In genomic region chr4:156615066-156615514, GRCh38 we compare ENCODE assay signal across 15 cellular contexts.
DNase-seq lines count a peak whose midpoint lies in the region; ATAC-seq and TF ChIP-seq lines count a peak whose summit lies in the region.
"Had no signal": no experiment of that assay in that cellular context is flagged by ENCODE, and none has a peak within 500 bp of the region (broad histone marks: within the 10 kb centered on the region; RNA-seq: fewer than 3 reads in every experiment).

No MANE protein-coding gene starts in this region.

- H3K36me3 Mint-ChIP-seq in chondrocyte (ENCODE audit: low read depth) = peaks cover 3% of the 10 kb centered on the region
- H3K36me3 Mint-ChIP-seq: CD8-positive, alpha-beta T cell had no signal

- ATAC-seq in GM18858 (IDR thresholded peaks at IDR 0.05; ENCODE audit: unreplicated experiment) = no peak
- ATAC-seq in gastrocnemius medialis = no peak
- ATAC-seq: activated CD4-positive, alpha-beta T cell treated with anti-CD3 and anti-CD28 coated beads for 36 hours; CD8-positive, alpha-beta T cell; right cardiac atrium had no signal

- no peak overlapping the region for H3K4me3 ChIP-seq in gastrocnemius medialis
- H3K4me3 ChIP-seq: tibial artery had no signal

- H3K4me1 Mint-ChIP-seq in chondrocyte (ENCODE audit: low read depth) = peaks cover 39% of the 10 kb centered on the region
- H3K4me1 Mint-ChIP-seq: activated CD4-positive, alpha-beta T cell treated with anti-CD3 and anti-CD28 coated beads for 36 hours had no signal

- in situ Hi-C loops in gastrocnemius medialis (cut with MboI; ENCODE audit: low sequenced_read_pairs in 4 of 4) = no loop called here

- H3K27me3 ChIP-seq in gastrocnemius medialis = no peaks in the 10 kb centered on the region
- H3K27me3 ChIP-seq: tibial artery had no signal

- no peaks in the 10 kb centered on the region for H3K9me3 ChIP-seq in gastrocnemius medialis
- H3K9me3 ChIP-seq: tibial artery had no signal

- no peak for TF ChIP-seq POLR2A in gastrocnemius medialis (IDR thresholded peaks at IDR 0.05)

- H3K27me3 Mint-ChIP-seq in chondrocyte (ENCODE audit: low read depth) = no peaks in the 10 kb centered on the region
- H3K27me3 Mint-ChIP-seq: activated CD4-positive, alpha-beta T cell treated with anti-CD3 and anti-CD28 coated beads for 36 hours had no signal

- H3K27ac ChIP-seq in gastrocnemius medialis = no peak overlapping the region
- H3K27ac ChIP-seq: tibial artery had no signal

- DNase-seq in AG20443 (ENCODE audit: low spot score) (peak; percentile 74), LHCN-M2 (ENCODE audit: low read depth) (peak; percentile 98), chondrocyte (ENCODE audit: low spot score) (no peak), myocyte (ENCODE audit: low read depth) (peak; percentile 93), gastrocnemius medialis (no peak), DMS79 treated with DMSO at 0.1 percent for 48 hours (lab: John Stamatoyannopoulos, UW) (no peak), GDM1 (lab: John Stamatoyannopoulos, UW) (no peak)
- DNase-seq: activated CD4-positive, alpha-beta T cell treated with anti-CD3 and anti-CD28 coated beads for 36 hours; CD8-positive, alpha-beta T cell; cerebellar nuclear complex; head of caudate nucleus; NCI-H774; right cardiac atrium; tibial artery had no signal

- no peaks in the 10 kb centered on the region for H3K4me1 ChIP-seq in gastrocnemius medialis

- TF ChIP-seq CTCF in chondrocyte (IDR thresholded peaks at IDR 0.05) (no peak), gastrocnemius medialis (IDR thresholded peaks at IDR 0.05 in 4 of 5, conservative IDR thresholded peaks at IDR 0.05 in 1 of 5) (no peak)

- H3K27ac Mint-ChIP-seq in chondrocyte (ENCODE audit: unreplicated experiment) = peak overlapping the region; percentile 86
- H3K27ac Mint-ChIP-seq: activated CD4-positive, alpha-beta T cell treated with anti-CD3 and anti-CD28 coated beads for 36 hours; CD8-positive, alpha-beta T cell had no signal

- intact Hi-C loops in gastrocnemius medialis (cut with DNase I; ENCODE audit: low total_unique reads) = no loop called here

- no peaks in the 10 kb centered on the region for H3K36me3 ChIP-seq in gastrocnemius medialis
- H3K36me3 ChIP-seq: tibial artery had no signal

- H3K9me3 Mint-ChIP-seq in chondrocyte (ENCODE audit: low read depth) = no peaks in the 10 kb centered on the region
- H3K9me3 Mint-ChIP-seq: CD8-positive, alpha-beta T cell had no signal

- no peak overlapping the region for H3K4me3 Mint-ChIP-seq in chondrocyte (ENCODE audit: unreplicated experiment)
- H3K4me3 Mint-ChIP-seq: activated CD4-positive, alpha-beta T cell treated with anti-CD3 and anti-CD28 coated beads for 36 hours; CD8-positive, alpha-beta T cell had no signal

Comparison
In these comparisons a context has a peak if more than half of its experiments do, and no peak if none do; other contexts are left out.
1. DNase-seq: peak in AG20443 (single experiment), LHCN-M2 (single experiment) and myocyte (single experiment); none in chondrocyte (single experiment), gastrocnemius medialis (0 of 2), DMS79 treated with DMSO at 0.1 percent for 48 hours (single experiment) and GDM1 (single experiment).